In the genomic region with DNA sequence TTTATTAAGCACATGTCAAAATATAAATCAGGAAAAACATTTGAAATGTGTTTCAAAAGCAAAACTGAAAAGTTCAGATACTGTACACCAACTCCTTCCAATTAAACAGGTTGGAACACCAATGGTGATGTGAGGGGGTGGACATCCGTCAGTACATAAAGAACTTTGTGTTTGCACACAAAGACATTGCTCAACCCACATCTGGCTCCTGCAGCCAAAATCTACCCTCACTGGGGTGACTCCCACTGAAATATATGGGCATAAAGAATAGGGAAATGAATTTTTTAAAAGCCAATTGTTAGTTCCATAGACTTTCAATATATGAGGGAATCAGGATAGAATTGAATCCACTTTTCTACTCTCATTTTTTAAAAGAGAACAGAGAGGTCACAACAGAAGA, we compare ENCODE assay signal across 1 cellular context.
TF ChIP-seq lines count a peak whose summit lies in the region.

No MANE protein-coding gene starts in this region.

TF ChIP-seq in K562, 482 proteins besides CTCF, POLR2A, EP300 and RAD21 (continued from another document):
- TF ChIP-seq, protein P1, sequence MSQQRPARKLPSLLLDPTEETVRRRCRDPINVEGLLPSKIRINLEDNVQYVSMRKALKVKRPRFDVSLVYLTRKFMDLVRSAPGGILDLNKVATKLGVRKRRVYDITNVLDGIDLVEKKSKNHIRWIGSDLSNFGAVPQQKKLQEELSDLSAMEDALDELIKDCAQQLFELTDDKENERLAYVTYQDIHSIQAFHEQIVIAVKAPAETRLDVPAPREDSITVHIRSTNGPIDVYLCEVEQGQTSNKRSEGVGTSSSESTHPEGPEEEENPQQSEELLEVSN (IDR thresholded peaks at IDR 0.05; ENCODE audit: borderline replicate concordance in 1 of 2, extremely low read depth in 1 of 2, insufficient read depth in 1 of 2, insufficient read length in 1 of 2, low read depth in 1 of 2, low read length in 1 of 2, poor library complexity in 1 of 2, severe bottlenecking in 1 of 2): no peak
- TF ChIP-seq, protein P2, sequence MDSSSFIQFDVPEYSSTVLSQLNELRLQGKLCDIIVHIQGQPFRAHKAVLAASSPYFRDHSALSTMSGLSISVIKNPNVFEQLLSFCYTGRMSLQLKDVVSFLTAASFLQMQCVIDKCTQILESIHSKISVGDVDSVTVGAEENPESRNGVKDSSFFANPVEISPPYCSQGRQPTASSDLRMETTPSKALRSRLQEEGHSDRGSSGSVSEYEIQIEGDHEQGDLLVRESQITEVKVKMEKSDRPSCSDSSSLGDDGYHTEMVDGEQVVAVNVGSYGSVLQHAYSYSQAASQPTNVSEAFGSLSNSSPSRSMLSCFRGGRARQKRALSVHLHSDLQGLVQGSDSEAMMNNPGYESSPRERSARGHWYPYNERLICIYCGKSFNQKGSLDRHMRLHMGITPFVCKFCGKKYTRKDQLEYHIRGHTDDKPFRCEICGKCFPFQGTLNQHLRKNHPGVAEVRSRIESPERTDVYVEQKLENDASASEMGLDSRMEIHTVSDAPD (CRISPR knock-in tag; IDR thresholded peaks at IDR 0.05): no peak
